In genomic region chr4:98765771-98766170, GRCh38 we compare ENCODE assay signal across 28 cellular contexts.
"Had no signal": no experiment of that assay in that cellular context is flagged by ENCODE, and none has a peak within 500 bp of the region (broad histone marks: within the 10 kb centered on the region; RNA-seq: fewer than 3 reads in every experiment).

No MANE protein-coding gene starts in this region.

- ATAC-seq: effector memory CD8-positive, alpha-beta T cell; esophagus mucosa; foreskin keratinocyte; gastrocnemius medialis; gastroesophageal sphincter; heart left ventricle; heart right ventricle had no signal

- H3K4me3 ChIP-seq: colonic mucosa, coronary artery, dorsolateral prefrontal cortex, esophagus muscularis mucosa, esophagus squamous epithelium, gastrocnemius medialis, gastroesophageal sphincter, heart left ventricle, heart right ventricle had no signal

- H3K9me3 ChIP-seq: colonic mucosa had no signal

- H3K27me3 ChIP-seq: colonic mucosa, dorsolateral prefrontal cortex, esophagus muscularis mucosa, esophagus squamous epithelium, foreskin keratinocyte, gastrocnemius medialis, gastroesophageal sphincter, heart left ventricle, heart right ventricle had no signal

- H3K27ac ChIP-seq: colonic mucosa, coronary artery, dorsolateral prefrontal cortex, epithelial cell of prostate, esophagus muscularis mucosa, esophagus squamous epithelium, foreskin keratinocyte, gastrocnemius medialis, gastroesophageal sphincter, heart left ventricle, heart right ventricle had no signal

- H3K36me3 ChIP-seq: colonic mucosa, esophagus muscularis mucosa, esophagus squamous epithelium, gastrocnemius medialis, gastroesophageal sphincter, heart left ventricle, heart right ventricle had no signal

- DNase-seq: colonic mucosa; cortex of kidney; dermis blood vessel endothelial cell; dorsolateral prefrontal cortex; effector CD4-positive, alpha-beta T cell; effector CD8-positive, alpha-beta T cell; effector memory CD4-positive, alpha-beta T cell; effector memory CD8-positive, alpha-beta T cell; endodermal cell; erythroblast; esophagus squamous epithelium; foreskin fibroblast; foreskin keratinocyte; foreskin melanocyte; gastrocnemius medialis; glutamatergic neuron; head of caudate nucleus; heart left ventricle; heart right ventricle had no signal

- FAIRE-seq: colon, endometrium, endothelial cell of umbilical vein, frontal cortex had no signal

- H3K4me1 ChIP-seq: colonic mucosa, esophagus muscularis mucosa, esophagus squamous epithelium, foreskin keratinocyte, gastrocnemius medialis, gastroesophageal sphincter, heart left ventricle, heart right ventricle had no signal
